34 cellular contexts compared by ENCODE assay signal in genomic region chr1:219310181-219310728, GRCh38.
A peak's percentile ranks its signal among the peaks of the same experiment; 100 is the strongest.
DNase-seq lines count a peak whose midpoint lies in the region; ATAC-seq and TF ChIP-seq lines count a peak whose summit lies in the region.
"Had no signal": no experiment of that assay in that cellular context is flagged by ENCODE, and none has a peak within 500 bp of the region (broad histone marks: within the 10 kb centered on the region; RNA-seq: fewer than 3 reads in every experiment).

No MANE protein-coding gene starts in this region.

- no peaks in the 10 kb centered on the region for H3K36me3 ChIP-seq in HEK293 (ENCODE audit: control insufficient read depth in 2 of 2, insufficient read depth in 1 of 2, low read length in 2 of 2)
- H3K36me3 ChIP-seq in smooth muscle cell (ENCODE audit: low read depth) = no peaks in the 10 kb centered on the region
- no peaks in the 10 kb centered on the region for H3K36me3 ChIP-seq in mucosa of descending colon (ENCODE audit: low read depth)
- H3K36me3 ChIP-seq: prostate gland had no signal

- no peak overlapping the region for H2AFZ ChIP-seq in smooth muscle cell (ENCODE audit: low read depth)
- H2AFZ ChIP-seq in H9 (ENCODE audit: low read length) = no peak overlapping the region
- H2AFZ ChIP-seq: PC-9 had no signal

- H3K18ac ChIP-seq in H9 (ENCODE audit: insufficient read length, low read depth, low read length) = no peak overlapping the region

- no peak overlapping the region for H2AK5ac ChIP-seq in H9 (ENCODE audit: insufficient read length, low read length)

- no peak overlapping the region for H3K4me3 Mint-ChIP-seq in H9
- H3K4me3 Mint-ChIP-seq: activated B cell treated with CpG ODN at 0.5 μM for 24 hours; activated naive CD8-positive, alpha-beta T cell; CD4-positive, alpha-beta memory T cell; HFFc6; immature natural killer cell had no signal

- no peak for ATAC-seq in mucosa of descending colon
- no peak for ATAC-seq in HG02840 (IDR thresholded peaks at IDR 0.05; ENCODE audit: low FRiP score, unreplicated experiment)
- ATAC-seq: body of pancreas, foreskin keratinocyte, left ventricle myocardium superior had no signal

- H4K91ac ChIP-seq in H9 (ENCODE audit: insufficient read length, low read depth, low read length) = no peak overlapping the region

- DNase-seq in islet precursor cell = peak; percentile 68
- no peak for DNase-seq in smooth muscle cell (lab: John Stamatoyannopoulos, UW; ENCODE audit: unreplicated experiment)
- no peak for DNase-seq in mucosa of descending colon
- no peak for DNase-seq in H9
- DNase-seq in HUDEP-2 (lab: John Stamatoyannopoulos, UW; ENCODE audit: unreplicated experiment in 76 of 76) = no peak
- DNase-seq: activated B cell treated with CpG ODN at 0.5 μM for 24 hours; activated CD4-positive, alpha-beta T cell treated with anti-CD3 and anti-CD28 coated beads, Interleukin-2, amount 50 U/mL, for 48 hours; activated CD8-positive, alpha-beta memory T cell treated with anti-CD3 and anti-CD28 coated beads, Interleukin-2, amount 50 U/mL, for 48 hours; body of pancreas; CD4-positive, alpha-beta memory T cell; effector CD4-positive, alpha-beta T cell; erythroblast; foreskin keratinocyte; GDM1; HFFc6; immature natural killer cell; Kasumi-1; left ventricle myocardium superior; NCI-H1092; NCI-H2029 treated with DMSO at 0.1 percent for 48 hours; NCI-H345; NCI-H82; PC-9; SHP77; stimulated activated CD8-positive, alpha-beta memory T cell treated with anti-CD3 and anti-CD28 coated beads, Interleukin-4, amount 100 ng/mL, for 48 hours; stomach; T-helper 9 cell had no signal

- CTCF ChIA-PET in HEK293 (lab: Yijun Ruan, JAX) = no interaction called here

- H3K27me3 Mint-ChIP-seq in H9 (ENCODE audit: low read depth) = no peaks in the 10 kb centered on the region
- H3K27me3 Mint-ChIP-seq: activated B cell treated with CpG ODN at 0.5 μM for 24 hours; activated naive CD8-positive, alpha-beta T cell; CD4-positive, alpha-beta memory T cell had no signal

- H3K23ac ChIP-seq in H9 (ENCODE audit: insufficient read length, low read depth, low read length) = no peak overlapping the region

- intact Hi-C loops in mucosa of descending colon (cut with DNase I, micrococcal nuclease) = no loop called here

- H3K79me2 ChIP-seq in smooth muscle cell (ENCODE audit: low read depth) (no peaks in the 10 kb centered on the region), H9 (ENCODE audit: insufficient read depth, low read length) (no peaks in the 10 kb centered on the region)

- no peak overlapping the region for H2BK20ac ChIP-seq in H9 (ENCODE audit: low read depth, low read length, poor library complexity, severe bottlenecking)

- POLR2A ChIA-PET in HEK293 (lab: Yijun Ruan, JAX) = no interaction called here

- no peak overlapping the region for H3K27ac Mint-ChIP-seq in H9
- H3K27ac Mint-ChIP-seq: activated B cell treated with CpG ODN at 0.5 μM for 24 hours; activated naive CD8-positive, alpha-beta T cell; activated T-helper 2 cell treated with anti-CD3 and anti-CD28 coated beads, Interferon-gamma antibody, Interleukin-2, Interleukin-4, amounts not matched to agents 10 μg/mL and 5 μg/mL and 100 μg/mL, durations not matched to agents 14 hours and 24 hours and 36 hours; CD4-positive, alpha-beta memory T cell; HFFc6; immature natural killer cell had no signal

- 10% methylated on average over 1 of the region's 1 CpG for WGBS in smooth muscle cell (ENCODE audit: low lambda C conversion rate)
- no CpG with 5 or more reads among the region's 1 CpG for WGBS in H9 (ENCODE audit: extremely low coverage, insufficient read length, low lambda C conversion rate)

- no peak overlapping the region for H3K14ac ChIP-seq in H9 (ENCODE audit: insufficient read depth, low read length)

- no peaks in the 10 kb centered on the region for H3K79me1 ChIP-seq in H9 (ENCODE audit: insufficient read depth, low read depth, low read length, poor library complexity, severe bottlenecking)

- H4K20me1 ChIP-seq in smooth muscle cell (ENCODE audit: low read depth) (no peaks in the 10 kb centered on the region), H9 (ENCODE audit: control insufficient read depth, insufficient read depth, insufficient read length) (no peaks in the 10 kb centered on the region)

- no peak overlapping the region for H2BK12ac ChIP-seq in H9 (ENCODE audit: insufficient read length, low read depth, low read length)

- no peak overlapping the region for H2BK15ac ChIP-seq in H9 (ENCODE audit: low read depth, low read length)

- H3K4me1 ChIP-seq in HEK293 (ENCODE audit: control insufficient read depth, insufficient read depth, low read length) (no peaks in the 10 kb centered on the region), smooth muscle cell (ENCODE audit: low read depth) (no peaks in the 10 kb centered on the region), mucosa of descending colon (ENCODE audit: low read depth) (no peaks in the 10 kb centered on the region), H9 (ENCODE audit: insufficient read depth, low read length) (no peaks in the 10 kb centered on the region)
- H3K4me1 ChIP-seq: body of pancreas, foreskin keratinocyte, prostate gland, stomach, tibial nerve had no signal

- peaks cover 5 to 13% of the 10 kb centered on the region in 2 experiments; a peak in 4 of 5 replicates for H3K9me3 Mint-ChIP-seq in H9
- H3K9me3 Mint-ChIP-seq: activated T-helper 2 cell treated with anti-CD3 and anti-CD28 coated beads, Interferon-gamma antibody, Interleukin-2, Interleukin-4, amounts not matched to agents 10 μg/mL and 5 μg/mL and 100 μg/mL, durations not matched to agents 14 hours and 24 hours and 36 hours had no signal

- H3K9ac ChIP-seq in smooth muscle cell (ENCODE audit: low read depth) = no peak overlapping the region
- no peak overlapping the region for H3K9ac ChIP-seq in H9 (ENCODE audit: extremely low read depth, insufficient read length, low read length)

- no peak overlapping the region for H3K27ac ChIP-seq in HEK293 (ENCODE audit: extremely low read depth, low read depth, low read length)
- H3K27ac ChIP-seq in VCaP = peak overlapping the region; percentile 82
- H3K27ac ChIP-seq in smooth muscle cell (ENCODE audit: low read depth) = peak overlapping the region; percentile 53
- H3K27ac ChIP-seq in H9 (ENCODE audit: insufficient read length, low read depth, low read length) = no peak overlapping the region
- H3K27ac ChIP-seq: body of pancreas, foreskin keratinocyte, PC-9, prostate gland, stomach, tibial nerve had no signal

- H3K27me3 ChIP-seq in smooth muscle cell (ENCODE audit: low read depth) (no peaks in the 10 kb centered on the region), H9 (ENCODE audit: insufficient read depth, low read length) (no peaks in the 10 kb centered on the region)
- H3K27me3 ChIP-seq: body of pancreas, stomach, tibial nerve had no signal

- peaks cover 8 to 13% (median 10%) of the 10 kb centered on the region in 3 experiments; a peak in 6 of 7 replicates for H3K36me3 Mint-ChIP-seq in H9 (ENCODE audit: insufficient read depth in 1 of 3, low read depth in 3 of 3)

- H4K8ac ChIP-seq in H9 (replicated peaks; ENCODE audit: insufficient read length, low read depth, low read length) = no peak overlapping the region

- H3K4me3 ChIP-seq in HEK293 (ENCODE audit: low read depth, low read length) (no peak overlapping the region), smooth muscle cell (no peak overlapping the region), mucosa of descending colon (no peak overlapping the region)
- H3K4me3 ChIP-seq: body of pancreas, PC-9, prostate gland, stomach, tibial nerve had no signal

- no peaks in the 10 kb centered on the region for H3K23me2 ChIP-seq in H9 (ENCODE audit: insufficient read length, low read depth, low read length, poor library complexity, severe bottlenecking)

- H2BK120ac ChIP-seq in H9 (ENCODE audit: low read depth, low read length, poor library complexity, severe bottlenecking) = no peak overlapping the region

- 0 out of 4 replicates have a peak, but pooled peaks cover 0 to 3% of the 10 kb centered on the region in 2 experiments for H3K4me1 Mint-ChIP-seq in H9
- H3K4me1 Mint-ChIP-seq: activated B cell treated with CpG ODN at 0.5 μM for 24 hours; CD4-positive, alpha-beta memory T cell; immature natural killer cell had no signal

- no peak overlapping the region for H2BK5ac ChIP-seq in H9 (ENCODE audit: insufficient read length, low read length)

- H3F3A ChIP-seq in smooth muscle cell (ENCODE audit: low read depth) = no peaks in the 10 kb centered on the region

- no peak overlapping the region for H4K5ac ChIP-seq in H9 (ENCODE audit: insufficient read length, low read depth, low read length)

- no peak overlapping the region for H3K4ac ChIP-seq in H9 (ENCODE audit: low read depth, low read length)

- no peaks in the 10 kb centered on the region for H3K9me3 ChIP-seq in HEK293 (ENCODE audit: control insufficient read depth, insufficient read depth, low read depth, low read length)
- H3K9me3 ChIP-seq in smooth muscle cell (replicated peaks; ENCODE audit: low read depth) = no peaks in the 10 kb centered on the region
- H3K9me3 ChIP-seq in mucosa of descending colon = no peaks in the 10 kb centered on the region
- H3K9me3 ChIP-seq in H9 (ENCODE audit: control insufficient read depth, low read depth, low read length) = no peaks in the 10 kb centered on the region
- H3K9me3 ChIP-seq: body of pancreas, prostate gland had no signal

- no peak for TF ChIP-seq CTCF in HEK293 (tag by site-specific recombination; IDR thresholded peaks at IDR 0.05)
- TF ChIP-seq CTCF in VCaP (conservative IDR thresholded peaks at IDR 0.05) = no peak
- no peak for TF ChIP-seq CTCF in smooth muscle cell (IDR thresholded peaks at IDR 0.05; ENCODE audit: borderline replicate concordance, insufficient read depth, poor library complexity, severe bottlenecking)
- no peak for TF ChIP-seq CTCF in mucosa of descending colon (IDR thresholded peaks at IDR 0.05)
- TF ChIP-seq CTCF in H9 (conservative IDR thresholded peaks at IDR 0.05) = no peak

- H3K56ac ChIP-seq in H9 (ENCODE audit: insufficient read length, low read depth, low read length) = no peak overlapping the region

- H3T11ph ChIP-seq in H9 (ENCODE audit: low read length) = no peak overlapping the region

- H3K4me2 ChIP-seq in smooth muscle cell (peak overlapping the region; percentile 43), H9 (ENCODE audit: insufficient read depth, insufficient read length, low read length) (no peak overlapping the region)
- H3K4me2 ChIP-seq: PC-9 had no signal

TF ChIP-seq in HEK293, 187 proteins besides CTCF, POLR2A, EP300 and RAD21 (continues in another document):
- TF ChIP-seq TCF7L2 (IDR thresholded peaks at IDR 0.05; ENCODE audit: borderline replicate concordance, low read depth, low read length) = peak; percentile 76; the same call in 1 of the 2 replicates

Comparison
In these comparisons a context has a peak if more than half of its experiments do, and no peak if none do; other contexts are left out.
1. H3K27ac ChIP-seq: peak in VCaP (single experiment) and smooth muscle cell (single experiment); none in HEK293 (single experiment) and H9 (single experiment).